13 cellular contexts compared by ENCODE assay signal in genomic region chr7:2307690-2308107, GRCh38. TPM values are rescaled to one million over a fixed set of nuclear protein-coding genes. Genes with fewer than 3 reads are reported as not detected.
DNase-seq lines count a peak whose midpoint lies in the region; ATAC-seq, FAIRE-seq and TF ChIP-seq lines count a peak whose summit lies in the region.
"Had no signal": no experiment of that assay in that cellular context is flagged by ENCODE, and none has a peak within 500 bp of the region (broad histone marks: within the 10 kb centered on the region; RNA-seq: fewer than 3 reads in every experiment).

No MANE protein-coding gene starts in this region.

- FAIRE-seq in GM19239 (lab: Jason Lieb, UNC) (peak; percentile 80), HTR-8/SVneo (lab: Jason Lieb, UNC) (no peak)

- no peaks in the 10 kb centered on the region for H3K9me3 ChIP-seq in SU-DHL-6 (ENCODE audit: insufficient read depth, low read length)
- no peaks in the 10 kb centered on the region for H3K9me3 ChIP-seq in adrenal gland (replicated peaks in 1 of 3)

- H3K4me2 ChIP-seq in SU-DHL-6 (ENCODE audit: low read depth, low read length, poor library complexity, severe bottlenecking): peak overlapping the region; percentile 68

- DNase-seq in GM06990 (ENCODE audit: extremely low read depth, insufficient read length) (peak; percentile 79), GM19239 (ENCODE audit: insufficient read length, low spot score) (no peak), adrenal gland (no peak), HTR-8/SVneo (ENCODE audit: insufficient read length, low spot score) (no peak), NCI-H2029 (lab: John Stamatoyannopoulos, UW) (no peak), NCI-H1694 treated with DMSO at 0.1 percent for 48 hours (lab: John Stamatoyannopoulos, UW) (no peak)
- DNase-seq: Calu3, dorsolateral prefrontal cortex, NCI-H1092, nucleus accumbens had no signal

- peak overlapping the region; percentile 29 for H3K9ac ChIP-seq in SU-DHL-6 (ENCODE audit: low read length)

- no peaks in the 10 kb centered on the region for H3K4me1 ChIP-seq in adrenal gland (replicated peaks in 1 of 2)

- no peaks in the 10 kb centered on the region for H4K20me1 ChIP-seq in SU-DHL-6 (ENCODE audit: low read depth, low read length)

- H3K27me3 ChIP-seq in GM06990 (replicated peaks; ENCODE audit: control insufficient read depth, insufficient read depth, low read length) (no peaks in the 10 kb centered on the region), SU-DHL-6 (ENCODE audit: low read length) (no peaks in the 10 kb centered on the region), adrenal gland (no peaks in the 10 kb centered on the region)
- H3K27me3 ChIP-seq: dorsolateral prefrontal cortex had no signal

- peak overlapping the region; percentile 58 for H3K4me3 ChIP-seq in GM06990 (replicated peaks; ENCODE audit: low read depth, low read length)
- peak overlapping the region; percentile 18 for H3K4me3 ChIP-seq in SU-DHL-6 (ENCODE audit: insufficient read depth, low read length, poor library complexity, severe bottlenecking)
- H3K4me3 ChIP-seq in adrenal gland: no peak overlapping the region
- H3K4me3 ChIP-seq: dorsolateral prefrontal cortex, SK-N-MC had no signal

- no peaks in the 10 kb centered on the region; the same call in none of the 2 replicates for H3K36me3 ChIP-seq in GM06990 (ENCODE audit: control insufficient read depth, insufficient read depth, low read length)
- H3K36me3 ChIP-seq in SU-DHL-6 (ENCODE audit: low read length): no peaks in the 10 kb centered on the region
- H3K36me3 ChIP-seq in adrenal gland (replicated peaks in 1 of 2): no peaks in the 10 kb centered on the region

- H3K27ac ChIP-seq in SU-DHL-6 (ENCODE audit: low read depth, low read length): peak overlapping the region; percentile 69
- H3K27ac ChIP-seq in adrenal gland: no peak overlapping the region
- H3K27ac ChIP-seq: dorsolateral prefrontal cortex, SK-N-MC had no signal

- intact Hi-C loops in adrenal gland (cut with DNase I): loop anchor here in 1 of 2 donors (10.0 kb wide), 1 partner anchor 53 kb away; no protein-coding TSS in a partner anchor

- H3F3A ChIP-seq in SU-DHL-6 (ENCODE audit: insufficient read depth): peaks cover 38% of the 10 kb centered on the region

- ATAC-seq in HG03064 (IDR thresholded peaks at IDR 0.05; ENCODE audit: low read depth, unreplicated experiment): peak; percentile 43

- TF ChIP-seq POLR2A in adrenal gland (IDR thresholded peaks at IDR 0.05): no peak

- peaks cover 80% of the 10 kb centered on the region for H3K79me2 ChIP-seq in SU-DHL-6 (ENCODE audit: insufficient read depth, low read length)

- H2AFZ ChIP-seq in SU-DHL-6 (ENCODE audit: low read depth, low read length, severe bottlenecking): peak overlapping the region; percentile 6

- TF ChIP-seq CTCF in GM06990 (IDR thresholded peaks at IDR 0.05; ENCODE audit: insufficient read depth, low read length, poor library complexity, severe bottlenecking): no peak
- no peak for TF ChIP-seq CTCF in SU-DHL-6 (IDR thresholded peaks at IDR 0.05; ENCODE audit: insufficient read depth, low read length, poor library complexity, severe bottlenecking)
- TF ChIP-seq CTCF in adrenal gland (IDR thresholded peaks at IDR 0.05): no peak

- no peaks in the 10 kb centered on the region for H3K9me2 ChIP-seq in SU-DHL-6 (replicated peaks; ENCODE audit: insufficient read depth, low read length)

- WGBS in adrenal gland, 4 donors: 76 to 84% (median 81%) methylated on average over 7 of the region's 7 CpGs

RNA-seq across cellular contexts. Expression of gene SNX8, which starts 6.5 kb away (rescaled TPM):
- total RNA-seq in adrenal gland: 10 to 100 TPM in 7 of 8 donors, 1 to 10 TPM in 1; 8.8 to 40.5 (median 25.9) TPM
- polyA plus RNA-seq in adrenal gland: 10 to 100 TPM; 13.5 to 39.0 (median 37.2) TPM

RNA-seq across cellular contexts. Expression of gene EIF3B, which starts 46.9 kb away (rescaled TPM):
- total RNA-seq in adrenal gland: 100 to 1,000 TPM in 6 of 8 donors, 10 to 100 TPM in 2; 81.4 to 149 (median 110) TPM
- 100 to 1,000 TPM; 107 to 183 (median 107) TPM for polyA plus RNA-seq in adrenal gland

Comparison
In these comparisons a context has a peak if more than half of its experiments do, and no peak if none do; other contexts are left out.
1. H3K4me3 ChIP-seq: peak in GM06990 (single experiment) and SU-DHL-6 (single experiment); none in adrenal gland (0 of 4).